26 cellular contexts compared by ENCODE assay signal in the genomic region with DNA sequence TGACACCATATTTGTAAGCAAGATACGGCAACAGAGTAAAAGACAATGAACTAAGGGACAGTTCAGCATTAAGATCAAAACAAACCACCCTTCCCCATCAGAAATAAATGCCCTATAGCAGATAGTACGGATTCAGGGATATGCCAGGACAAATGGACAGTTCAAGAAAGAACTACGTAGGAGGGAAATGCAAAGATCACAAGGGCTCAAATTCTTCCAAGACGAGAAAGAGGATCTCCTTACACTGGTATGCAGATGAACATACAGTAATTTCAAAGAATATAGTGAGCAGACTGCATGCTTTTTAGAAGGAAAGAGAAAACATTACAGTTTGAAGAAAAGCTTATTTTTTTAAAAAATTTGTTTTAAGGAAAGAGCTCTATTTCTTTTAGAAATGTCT.
DNase-seq lines count a peak whose midpoint lies in the region; ATAC-seq, FAIRE-seq and TF ChIP-seq lines count a peak whose summit lies in the region.
"Had no signal": no experiment of that assay in that cellular context is flagged by ENCODE, and none has a peak within 500 bp of the region (broad histone marks: within the 10 kb centered on the region; RNA-seq: fewer than 3 reads in every experiment).

No MANE protein-coding gene starts in this region.

- H2AFZ ChIP-seq in OCI-LY7 (ENCODE audit: low read length) = no peak overlapping the region

- ATAC-seq in HG03354 (IDR thresholded peaks at IDR 0.05; ENCODE audit: poor library complexity, severe bottlenecking, unreplicated experiment) = no peak
- ATAC-seq: activated naive CD4-positive, alpha-beta T cell treated with anti-CD3 and anti-CD28 coated beads, Interleukin-2, amount 50 U/mL, for 72 hours; gastrocnemius medialis; GM12878; HCT116; stimulated activated naive CD8-positive, alpha-beta T cell treated with anti-CD3 and anti-CD28 coated beads, Interleukin-15, Interleukin-2, amounts not matched to agents 100 U/mL and 50 U/mL, for 24 hours had no signal

- H3K36me3 ChIP-seq in OCI-LY7 (ENCODE audit: insufficient read depth, low read length) (no peaks in the 10 kb centered on the region; the same call in 1 of the 2 replicates), uterus (no peaks in the 10 kb centered on the region)
- H3K36me3 ChIP-seq: gastrocnemius medialis, prostate gland, tibial artery had no signal

- H3K4me2 ChIP-seq in OCI-LY7 (ENCODE audit: low read length) = peak overlapping the region; percentile 34

- no peaks in the 10 kb centered on the region for H3K9me2 ChIP-seq in OCI-LY7 (ENCODE audit: insufficient read depth, low read length)

- intact Hi-C loops in OCI-LY7 (cut with micrococcal nuclease; ENCODE audit: unreplicated experiment) (no loop called here), uterus (cut with DNase I; ENCODE audit: low total_unique reads) (no loop called here)

- H3K27ac Mint-ChIP-seq in nephron = peak overlapping the region; percentile 51 to 75 (median 72)
- H3K27ac Mint-ChIP-seq: activated naive CD4-positive, alpha-beta T cell treated with anti-CD3 and anti-CD28 coated beads, Interleukin-2, amount 50 U/mL, for 72 hours; CD4-positive, alpha-beta T cell; nephron progenitor cell had no signal

- H3K4me3 ChIP-seq in OCI-LY7 (ENCODE audit: low read depth, low read length, poor library complexity, severe bottlenecking) = no peak overlapping the region
- H3K4me3 ChIP-seq in uterus = no peak overlapping the region
- H3K4me3 ChIP-seq: gastrocnemius medialis, GM12878, prostate gland, skin epidermis, tibial artery had no signal

- peaks cover 35% of the 10 kb centered on the region for H3K4me1 Mint-ChIP-seq in nephron

- DNase-seq in GM12892 (ENCODE audit: insufficient read length) = no peak
- DNase-seq in OCI-LY7 (ENCODE audit: low spot score) = no peak
- DNase-seq in uterus = no peak
- DNase-seq in globus pallidus (ENCODE audit: low spot score) = no peak
- DNase-seq in germinal center (ENCODE audit: low spot score) = no peak
- DNase-seq: CD4-positive, alpha-beta T cell; cortex of kidney; DMS153; gastrocnemius medialis; left colon; midbrain; NCI-H1436; NCI-H2171; NCI-H69; nephron progenitor cell; stimulated activated naive CD8-positive, alpha-beta T cell treated with anti-CD3 and anti-CD28 coated beads, Interleukin-15, Interleukin-2, amounts not matched to agents 100 U/mL and 50 U/mL, for 24 hours; SW 1271; tibial artery had no signal

- no peaks in the 10 kb centered on the region for H3K27me3 Mint-ChIP-seq in nephron (ENCODE audit: low read depth)
- H3K27me3 Mint-ChIP-seq: CD4-positive, alpha-beta T cell had no signal

- H3K27ac ChIP-seq in OCI-LY7 (ENCODE audit: low read depth, low read length, poor library complexity, severe bottlenecking) = no peak overlapping the region
- H3K27ac ChIP-seq in cingulate gyrus (ENCODE audit: low read depth, low read length) = peak overlapping the region; percentile 48
- no peak overlapping the region for H3K27ac ChIP-seq in uterus
- H3K27ac ChIP-seq: gastrocnemius medialis, prostate gland, skin epidermis, tibial artery had no signal

- H3K9me3 Mint-ChIP-seq in nephron = no peaks in the 10 kb centered on the region
- H3K9me3 Mint-ChIP-seq: activated naive CD4-positive, alpha-beta T cell treated with anti-CD3 and anti-CD28 coated beads, Interleukin-2, amount 50 U/mL, for 72 hours; CD4-positive, alpha-beta T cell; nephron progenitor cell had no signal

- H3K9me3 ChIP-seq in OCI-LY7 (ENCODE audit: low read length) = no peaks in the 10 kb centered on the region
- H3K9me3 ChIP-seq in uterus = no peaks in the 10 kb centered on the region
- H3K9me3 ChIP-seq: gastrocnemius medialis, prostate gland, tibial artery had no signal

- no peaks in the 10 kb centered on the region for H3K36me3 Mint-ChIP-seq in nephron (ENCODE audit: low read depth)
- H3K36me3 Mint-ChIP-seq: activated naive CD4-positive, alpha-beta T cell treated with anti-CD3 and anti-CD28 coated beads, Interleukin-2, amount 50 U/mL, for 72 hours had no signal

- POLR2A ChIA-PET in OCI-LY7 (lab: Charles Lee) = interaction anchor here (0.6 to 8.4 kb wide), 11 partner anchors 11 to 182 kb away, joined by 3 to 73 read pairs (median 4); no protein-coding TSS in a partner anchor

- no peak for TF ChIP-seq POLR2A in GM12892 (IDR thresholded peaks at IDR 0.05; ENCODE audit: low read depth, low read length)
- TF ChIP-seq POLR2A in uterus (IDR thresholded peaks at IDR 0.05) = no peak

- CTCF ChIA-PET in OCI-LY7 (lab: Charles Lee; ENCODE audit: unreplicated experiment) = no interaction called here

- H3K4me1 ChIP-seq in OCI-LY7 (ENCODE audit: insufficient read depth, low read length, poor library complexity, severe bottlenecking) (peaks cover 55% of the 10 kb centered on the region), uterus (no peaks in the 10 kb centered on the region)
- H3K4me1 ChIP-seq: prostate gland had no signal

- no peaks in the 10 kb centered on the region for H4K20me1 ChIP-seq in OCI-LY7 (ENCODE audit: insufficient read depth, low read length)

- no TSS peak for BruUV-seq in OCI-LY7 (replicated peaks; lab: Mats Ljungman, UMichigan)

- peak; percentile 85 for FAIRE-seq in GM12892 (lab: Jason Lieb, UNC)
- FAIRE-seq: GM12878 had no signal

- TF ChIP-seq CTCF in OCI-LY7 (conservative IDR thresholded peaks at IDR 0.05; ENCODE audit: low read length) (no peak), nephron (IDR thresholded peaks at IDR 0.05; ENCODE audit: unreplicated experiment in 3 of 3) (no peak), uterus (IDR thresholded peaks at IDR 0.05) (no peak)

- peaks cover 73% of the 10 kb centered on the region; the same call in 1 of the 2 replicates for H3K79me2 ChIP-seq in OCI-LY7 (ENCODE audit: insufficient read depth, low read depth, low read length)

- no peaks in the 10 kb centered on the region for H3K27me3 ChIP-seq in uterus
- H3K27me3 ChIP-seq: gastrocnemius medialis, tibial artery had no signal

- peak overlapping the region; percentile 6 to 38 (median 13) for H3K4me3 Mint-ChIP-seq in nephron
- H3K4me3 Mint-ChIP-seq: CD4-positive, alpha-beta T cell; nephron progenitor cell had no signal
